ENCODE assay signal across 22 cellular contexts in genomic region chr1:165858928-165859845, GRCh38. TPM values are rescaled to one million over a fixed set of nuclear protein-coding genes. Genes with fewer than 3 reads are reported as not detected.
DNase-seq lines count a peak whose midpoint lies in the region; ATAC-seq and FAIRE-seq lines count a peak whose summit lies in the region.
"Had no signal": no experiment of that assay in that cellular context is flagged by ENCODE, and none has a peak within 500 bp of the region (broad histone marks: within the 10 kb centered on the region; RNA-seq: fewer than 3 reads in every experiment).

No MANE protein-coding gene starts in this region.

- intact Hi-C loops in left colon (cut with DNase I, micrococcal nuclease): no loop called here

- ATAC-seq in left colon: peak; percentile 66
- ATAC-seq: activated T-cell treated with anti-CD3 and anti-CD28 coated beads, Interleukin-2, amount 50 U/mL, for 72 hours; gastroesophageal sphincter; HCT116 had no signal

- peaks cover 64% of the 10 kb centered on the region for H3K4me1 Mint-ChIP-seq in T-helper 2 cell treated with Interferon-gamma antibody and Interleukin-4, amounts not matched to agents 5 μg/mL and 100 μg/mL, for 36 hours (ENCODE audit: low read depth)

- H3K27ac ChIP-seq in small intestine (ENCODE audit: low read depth in 1 of 2, low read length in 1 of 2): peak overlapping the region; percentile 35 to 52
- H3K27ac ChIP-seq: gastroesophageal sphincter, PC-9 had no signal

- H3K27ac Mint-ChIP-seq in T-helper 2 cell treated with Interferon-gamma antibody and Interleukin-4, amounts not matched to agents 5 μg/mL and 100 μg/mL, for 36 hours: no peak overlapping the region
- H3K27ac Mint-ChIP-seq: activated naive CD4-positive, alpha-beta T cell treated with anti-CD3 and anti-CD28 coated beads for 36 hours; activated T-cell treated with anti-CD3 and anti-CD28 coated beads, Interleukin-2, amount 50 U/mL, for 72 hours; B cell had no signal

- H3K36me3 ChIP-seq in small intestine (ENCODE audit: control insufficient read depth in 2 of 2, insufficient read depth in 2 of 2, low read length in 2 of 2): no peaks in the 10 kb centered on the region
- H3K36me3 ChIP-seq: gastroesophageal sphincter had no signal

- H3K4me3 ChIP-seq in small intestine (ENCODE audit: low read depth in 1 of 2, low read length in 2 of 2): no peak overlapping the region
- H3K4me3 ChIP-seq: gastroesophageal sphincter, PC-9 had no signal

- no peaks in the 10 kb centered on the region for H3K9me3 ChIP-seq in small intestine (ENCODE audit: control insufficient read depth, low read depth)
- H3K9me3 ChIP-seq: gastroesophageal sphincter had no signal

- peaks cover 15 to 18% of the 10 kb centered on the region in 2 donors for H3K4me1 ChIP-seq in small intestine (ENCODE audit: control insufficient read depth in 2 of 2, insufficient read depth in 1 of 2, low read depth in 1 of 2, low read length in 1 of 2)

- H3K27me3 Mint-ChIP-seq in T-helper 2 cell treated with Interferon-gamma antibody and Interleukin-4, amounts not matched to agents 5 μg/mL and 100 μg/mL, for 36 hours (ENCODE audit: low read depth): no peaks in the 10 kb centered on the region
- H3K27me3 Mint-ChIP-seq: B cell had no signal

- H3K4me3 Mint-ChIP-seq in T-helper 2 cell treated with Interferon-gamma antibody and Interleukin-4, amounts not matched to agents 5 μg/mL and 100 μg/mL, for 36 hours: peak overlapping the region; percentile 35
- H3K4me3 Mint-ChIP-seq: activated naive CD4-positive, alpha-beta T cell treated with anti-CD3 and anti-CD28 coated beads for 36 hours; activated T-cell treated with anti-CD3 and anti-CD28 coated beads, Interleukin-2, amount 50 U/mL, for 72 hours; B cell; neural crest cell had no signal

- H3K9me3 Mint-ChIP-seq in T-helper 2 cell treated with Interferon-gamma antibody and Interleukin-4, amounts not matched to agents 5 μg/mL and 100 μg/mL, for 36 hours: no peaks in the 10 kb centered on the region
- H3K9me3 Mint-ChIP-seq: activated naive CD4-positive, alpha-beta T cell treated with anti-CD3 and anti-CD28 coated beads for 36 hours; activated T-cell treated with anti-CD3 and anti-CD28 coated beads, Interleukin-2, amount 50 U/mL, for 72 hours; neural crest cell had no signal

- FAIRE-seq in small intestine (lab: Jason Lieb, UNC): no peak

- DNase-seq in T-helper 2 cell treated with Interferon-gamma antibody and Interleukin-4, amounts not matched to agents 5 μg/mL and 100 μg/mL, for 36 hours (ENCODE audit: low spot score): no peak
- DNase-seq in T-helper 2 cell: no peak
- peak; percentile 67 for DNase-seq in NCI-H526 treated with DMSO at 0.1 percent for 48 hours (lab: John Stamatoyannopoulos, UW)
- peak in 1 of 2 donors; percentile 38 for DNase-seq in left colon
- DNase-seq in small intestine: no peak
- DNase-seq in SW 1271 (lab: John Stamatoyannopoulos, UW): no peak
- DNase-seq in SIG-M5 treated with dmso at 0.1 percent for 504 hours (lab: John Stamatoyannopoulos, UW; ENCODE audit: unreplicated experiment): no peak
- no peak for DNase-seq in NCI-H510A (lab: John Stamatoyannopoulos, UW)
- DNase-seq: activated CD4-positive, alpha-beta T cell treated with anti-CD3 and anti-CD28 coated beads for 48 hours; activated naive CD4-positive, alpha-beta T cell treated with anti-CD3 and anti-CD28 coated beads for 36 hours; activated T-cell treated with anti-CD3 and anti-CD28 coated beads, Interleukin-2, amount 50 U/mL, for 72 hours; COR-L47; cortex of kidney; EL; NCI-H2029; NCI-H226; PC-9; T-helper 1 cell had no signal

- WGBS in small intestine, 3 donors: 16 to 61% (median 44%) methylated on average over 11 of the region's 11 CpGs

- H3K36me3 Mint-ChIP-seq in T-helper 2 cell treated with Interferon-gamma antibody and Interleukin-4, amounts not matched to agents 5 μg/mL and 100 μg/mL, for 36 hours (ENCODE audit: low read depth): peaks cover 7% of the 10 kb centered on the region

- no peaks in the 10 kb centered on the region for H3K27me3 ChIP-seq in small intestine (ENCODE audit: control insufficient read depth in 2 of 2, insufficient read depth in 2 of 2, low read length in 2 of 2)
- H3K27me3 ChIP-seq: gastroesophageal sphincter had no signal

RNA-seq across cellular contexts. Expression of gene UCK2, which starts 31.8 kb away (rescaled TPM):
- total RNA-seq in left colon: 10 to 100 TPM; 55.0 to 57.8 TPM
- 10 to 100 TPM; 35.1 to 37.6 (median 35.9) TPM for polyA plus RNA-seq in small intestine
